ENCODE assay signal across 9 cellular contexts in the genomic region with DNA sequence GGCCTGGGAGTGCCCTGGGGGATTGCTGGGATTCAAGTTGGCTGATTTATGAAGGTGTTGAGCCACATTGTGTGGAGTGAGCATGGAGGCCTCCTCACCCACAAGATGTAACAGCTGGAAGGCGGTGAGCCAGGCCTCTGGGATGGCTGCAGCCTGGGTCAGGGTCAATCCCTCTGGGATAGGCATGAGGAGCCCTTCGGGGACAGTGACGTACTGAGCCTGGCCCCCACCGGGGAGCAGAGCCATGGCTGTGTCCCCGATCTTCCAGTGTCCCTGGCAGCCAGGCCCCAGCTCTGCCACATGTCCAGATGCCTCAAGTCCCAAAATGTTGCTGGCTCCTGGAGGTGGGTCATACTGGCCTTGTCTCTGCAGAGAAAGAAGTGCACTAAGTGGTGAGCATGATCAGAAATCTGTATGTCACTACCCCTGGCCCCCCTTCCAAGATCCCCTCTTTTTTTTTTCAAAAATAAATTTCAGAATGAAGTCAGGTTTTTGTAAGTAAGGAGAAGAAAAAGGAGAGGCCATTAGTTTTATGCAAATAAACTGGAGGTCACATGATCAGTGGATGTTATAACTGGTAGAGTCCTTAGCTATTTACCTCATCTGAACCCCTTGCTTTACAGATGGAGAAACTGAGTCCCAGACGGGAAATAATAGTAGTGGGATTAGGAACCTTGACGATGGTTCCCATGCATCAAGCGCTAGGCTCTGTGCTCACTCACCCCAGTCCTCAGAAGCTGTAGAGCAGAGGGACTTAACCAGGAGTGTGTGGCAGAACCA. TPM values are rescaled to one million over a fixed set of nuclear protein-coding genes. Genes with fewer than 3 reads are reported as not detected.
DNase-seq lines count a peak whose midpoint lies in the region; ATAC-seq and TF ChIP-seq lines count a peak whose summit lies in the region.
"Had no signal": no experiment of that assay in that cellular context is flagged by ENCODE, and none has a peak within 500 bp of the region (broad histone marks: within the 10 kb centered on the region; RNA-seq: fewer than 3 reads in every experiment).

No MANE protein-coding gene starts in this region.

- WGBS in iPS DF 6.9 (ENCODE audit: insufficient coverage, insufficient read length) = no CpG with 5 or more reads among the region's 8 CpGs
- WGBS in spleen, 5 donors = 78 to 94% (median 93%) methylated on average over 5 to 8 of the region's 8 CpGs

- no peak for ATAC-seq in HG02763 (IDR thresholded peaks at IDR 0.05; ENCODE audit: unreplicated experiment)

- no peak for DNase-seq in activated T-helper 2 cell treated with anti-CD3 and anti-CD28 coated beads, Interferon-gamma antibody, Interleukin-2, Interleukin-4, amounts not matched to agents 10 μg/mL and 5 μg/mL and 100 μg/mL, durations not matched to agents 14 hours and 24 hours and 36 hours (ENCODE audit: low spot score)
- DNase-seq in iPS DF 6.9 (ENCODE audit: low read depth, low spot score) (no peak), spleen (peak; percentile 77), DMS114 treated with DMSO at 0.1 percent for 48 hours (lab: John Stamatoyannopoulos, UW; ENCODE audit: unreplicated experiment) (no peak), NCI-H1105 treated with DMSO at 0.1 percent for 48 hours (lab: John Stamatoyannopoulos, UW) (no peak), NCI-H2196 treated with DMSO at 0.1 percent for 48 hours (lab: John Stamatoyannopoulos, UW; ENCODE audit: unreplicated experiment) (no peak)

- peaks cover 20% of the 10 kb centered on the region for H3K4me1 Mint-ChIP-seq in activated T-helper 2 cell treated with anti-CD3 and anti-CD28 coated beads, Interferon-gamma antibody, Interleukin-2, Interleukin-4, amounts not matched to agents 10 μg/mL and 5 μg/mL and 100 μg/mL, durations not matched to agents 14 hours and 24 hours and 36 hours (ENCODE audit: low read depth)

- H3K4me1 ChIP-seq in HUES6 (ENCODE audit: control insufficient read depth, insufficient read depth, low read length) = peaks cover 7% of the 10 kb centered on the region
- H3K4me1 ChIP-seq in iPS DF 6.9 (ENCODE audit: control insufficient read depth, insufficient read depth, low read length) = peaks cover 1% of the 10 kb centered on the region; the same call in 1 of the 2 replicates
- peaks cover 6 to 57% (median 26%) of the 10 kb centered on the region in 6 donors for H3K4me1 ChIP-seq in spleen

- no peaks in the 10 kb centered on the region for H3K27me3 Mint-ChIP-seq in activated T-helper 2 cell treated with anti-CD3 and anti-CD28 coated beads, Interferon-gamma antibody, Interleukin-2, Interleukin-4, amounts not matched to agents 10 μg/mL and 5 μg/mL and 100 μg/mL, durations not matched to agents 14 hours and 24 hours and 36 hours (ENCODE audit: low read depth)

- H3K4me3 ChIP-seq in HUES6 (ENCODE audit: low read depth, low read length) (peak overlapping the region; percentile 80), iPS DF 6.9 (ENCODE audit: low read length) (peak overlapping the region; percentile 70; the same call in 1 of the 2 replicates), spleen (peak overlapping the region in 4 of 8 donors; percentile 48 to 76 (median 56))

- H3K27me3 ChIP-seq in HUES6 (ENCODE audit: control insufficient read depth, insufficient read depth, low read length) (no peaks in the 10 kb centered on the region), iPS DF 6.9 (ENCODE audit: control insufficient read depth, insufficient read depth, low read length) (no peaks in the 10 kb centered on the region), spleen (replicated peaks in 1 of 7) (no peaks in the 10 kb centered on the region)

- H3K9ac ChIP-seq in HUES6 (ENCODE audit: low read length) = peak overlapping the region; percentile 89

- H3K36me3 ChIP-seq in HUES6 (ENCODE audit: control insufficient read depth, insufficient read depth, low read length) (peaks cover 22% of the 10 kb centered on the region), iPS DF 6.9 (ENCODE audit: control insufficient read depth, insufficient read depth, low read length) (peaks cover 4% of the 10 kb centered on the region; the same call in 1 of the 2 replicates), spleen (peaks cover 0 to 56% (median 8%) of the 10 kb centered on the region in 6 donors)

- no peaks in the 10 kb centered on the region for H3K9me3 ChIP-seq in HUES6 (ENCODE audit: control insufficient read depth, insufficient read depth, low read depth, low read length)
- H3K9me3 ChIP-seq in iPS DF 6.9 (ENCODE audit: control insufficient read depth, insufficient read depth, low read length) = no peaks in the 10 kb centered on the region
- no peaks in the 10 kb centered on the region for H3K9me3 ChIP-seq in spleen

- H3K27ac ChIP-seq in HUES6 (ENCODE audit: low read depth, low read length) (peak overlapping the region; percentile 79), iPS DF 6.9 (ENCODE audit: low read length) (peak overlapping the region; percentile 15), spleen (peak overlapping the region in 7 of 8 donors; percentile 82 to 92 (median 88))

- H3K4me3 Mint-ChIP-seq in activated T-helper 2 cell treated with anti-CD3 and anti-CD28 coated beads, Interferon-gamma antibody, Interleukin-2, Interleukin-4, amounts not matched to agents 10 μg/mL and 5 μg/mL and 100 μg/mL, durations not matched to agents 14 hours and 24 hours and 36 hours (ENCODE audit: low read depth) = peak overlapping the region; percentile 84

- H3K27ac Mint-ChIP-seq in activated T-helper 2 cell treated with anti-CD3 and anti-CD28 coated beads, Interferon-gamma antibody, Interleukin-2, Interleukin-4, amounts not matched to agents 10 μg/mL and 5 μg/mL and 100 μg/mL, durations not matched to agents 14 hours and 24 hours and 36 hours = peak overlapping the region; percentile 70

- no peak for TF ChIP-seq POLR2A in spleen (IDR thresholded peaks at IDR 0.05)

- peaks cover 5% of the 10 kb centered on the region for H3K36me3 Mint-ChIP-seq in activated T-helper 2 cell treated with anti-CD3 and anti-CD28 coated beads, Interferon-gamma antibody, Interleukin-2, Interleukin-4, amounts not matched to agents 10 μg/mL and 5 μg/mL and 100 μg/mL, durations not matched to agents 14 hours and 24 hours and 36 hours (ENCODE audit: low read depth)

- H3K9me3 Mint-ChIP-seq in activated T-helper 2 cell treated with anti-CD3 and anti-CD28 coated beads, Interferon-gamma antibody, Interleukin-2, Interleukin-4, amounts not matched to agents 10 μg/mL and 5 μg/mL and 100 μg/mL, durations not matched to agents 14 hours and 24 hours and 36 hours = no peaks in the 10 kb centered on the region

- no peak for TF ChIP-seq CTCF in spleen (IDR thresholded peaks at IDR 0.05 in 8 of 11, conservative IDR thresholded peaks at IDR 0.05 in 3 of 11)

- intact Hi-C loops in activated T-helper 2 cell treated with anti-CD3 and anti-CD28 coated beads, Interferon-gamma antibody, Interleukin-2, Interleukin-4, amounts not matched to agents 10 μg/mL and 5 μg/mL and 100 μg/mL, durations not matched to agents 14 hours and 24 hours and 36 hours (cut with micrococcal nuclease) = loop anchor here (5.0 kb wide), 1 partner anchor 299 kb away; no protein-coding TSS in a partner anchor
- intact Hi-C loops in spleen (cut with DNase I; ENCODE audit: low total_unique reads) = loop anchor here (5.0 kb wide), 2 partner anchors 156 to 256 kb away; a partner anchor contains a TSS

RNA-seq across cellular contexts. Expression of a gene that starts 1.7 kb away (rescaled TPM):
- 2.7 and 3.1 TPM in 2 replicates for total RNA-seq in activated T-helper 2 cell treated with anti-CD3 and anti-CD28 coated beads, Interferon-gamma antibody, Interleukin-2, Interleukin-4, amounts not matched to agents 10 μg/mL and 5 μg/mL and 100 μg/mL, durations not matched to agents 14 hours and 24 hours and 36 hours
- 10 to 100 TPM in 2 of 7 donors, 1 to 10 TPM in 5; 7.1 to 16.4 (median 8.8) TPM for total RNA-seq in spleen
- polyA plus RNA-seq in spleen = 10 to 100 TPM; 12.0 to 17.6 (median 12.3) TPM

RNA-seq across cellular contexts. Expression of a gene that starts 6.9 kb away (rescaled TPM):
- total RNA-seq in activated T-helper 2 cell treated with anti-CD3 and anti-CD28 coated beads, Interferon-gamma antibody, Interleukin-2, Interleukin-4, amounts not matched to agents 10 μg/mL and 5 μg/mL and 100 μg/mL, durations not matched to agents 14 hours and 24 hours and 36 hours = 137 and 143 TPM in 2 replicates
- 10 to 100 TPM; 47.2 to 71.1 (median 55.4) TPM for total RNA-seq in spleen
- polyA plus RNA-seq in spleen = 100 to 1,000 TPM in 2 of 3 donors, 10 to 100 TPM in 1; 67.5 to 114 (median 107) TPM

RNA-seq across cellular contexts. Expression of a gene that starts 33.4 kb away (rescaled TPM):
- total RNA-seq in activated T-helper 2 cell treated with anti-CD3 and anti-CD28 coated beads, Interferon-gamma antibody, Interleukin-2, Interleukin-4, amounts not matched to agents 10 μg/mL and 5 μg/mL and 100 μg/mL, durations not matched to agents 14 hours and 24 hours and 36 hours = 1.1 and 2.1 TPM in 2 replicates
- total RNA-seq in spleen = 1 to 10 TPM; 2.4 to 5.1 (median 3.8) TPM
- polyA plus RNA-seq in spleen = 1 to 10 TPM; 2.6 to 3.9 (median 3.3) TPM

RNA-seq across cellular contexts. Expression of a gene that starts 35.8 kb away (rescaled TPM):
- total RNA-seq in activated T-helper 2 cell treated with anti-CD3 and anti-CD28 coated beads, Interferon-gamma antibody, Interleukin-2, Interleukin-4, amounts not matched to agents 10 μg/mL and 5 μg/mL and 100 μg/mL, durations not matched to agents 14 hours and 24 hours and 36 hours = 22.0 and 22.1 TPM in 2 replicates
- total RNA-seq in spleen = 10 to 100 TPM in 4 of 7 donors, 1 to 10 TPM in 3; 7.0 to 13.1 (median 10.5) TPM
- polyA plus RNA-seq in spleen = 1 to 10 TPM; 2.9 to 4.1 (median 3.9) TPM

RNA-seq across cellular contexts. Expression of a gene that starts 40.2 kb away (rescaled TPM):
- total RNA-seq in activated T-helper 2 cell treated with anti-CD3 and anti-CD28 coated beads, Interferon-gamma antibody, Interleukin-2, Interleukin-4, amounts not matched to agents 10 μg/mL and 5 μg/mL and 100 μg/mL, durations not matched to agents 14 hours and 24 hours and 36 hours = 0.30 TPM in 1 of 2 replicates, not detected in the other
- total RNA-seq in spleen = 1 to 10 TPM in 1 of 7 donors, under 1 TPM in 2, not detected in 4; 0.60 to 1.2 (median 0.89) TPM
- polyA plus RNA-seq in spleen = 1 to 10 TPM in 1 of 3 donors, under 1 TPM in 2; 0.35 to 1.3 (median 0.55) TPM
- total RNA-seq: frontal cortex had no signal

Comparison
In these comparisons a context has a peak if more than half of its experiments do, and no peak if none do; other contexts are left out.
1. H3K27ac ChIP-seq: peak in every context shown above with its lines; median percentile 88 in spleen; 79 in HUES6; 15 in iPS DF 6.9.